Comparison of ENCODE assay signal across 17 cellular contexts in genomic region chr15:39885099-39885777, GRCh38. TPM values are rescaled to one million over a fixed set of nuclear protein-coding genes. Genes with fewer than 3 reads are reported as not detected.
DNase-seq lines count a peak whose midpoint lies in the region; ATAC-seq, FAIRE-seq and TF ChIP-seq lines count a peak whose summit lies in the region.
"Had no signal": no experiment of that assay in that cellular context is flagged by ENCODE, and none has a peak within 500 bp of the region (broad histone marks: within the 10 kb centered on the region; RNA-seq: fewer than 3 reads in every experiment).

No MANE protein-coding gene starts in this region.

- H3K27ac ChIP-seq in BLaER1 (peak overlapping the region; percentile 10; the same call in 1 of the 2 replicates), HUES6 (ENCODE audit: low read depth, low read length) (peak overlapping the region; percentile 98)
- H3K27ac ChIP-seq: C4-2B had no signal

- peaks cover 57% of the 10 kb centered on the region for H3K4me1 ChIP-seq in BLaER1
- H3K4me1 ChIP-seq in HUES6 (ENCODE audit: control insufficient read depth, insufficient read depth, low read length), result peaks cover 53% of the 10 kb centered on the region

- peaks cover 97% of the 10 kb centered on the region for H4K20me1 ChIP-seq in BLaER1

- H3K9ac ChIP-seq in BLaER1, result peak overlapping the region; percentile 12; the same call in 1 of the 2 replicates
- H3K9ac ChIP-seq in HUES6 (ENCODE audit: low read length), result no peak overlapping the region

- ATAC-seq in left lobe of liver (peak; percentile 68), GM21529 (IDR thresholded peaks at IDR 0.05; ENCODE audit: unreplicated experiment) (no peak)
- ATAC-seq: GM12878, Panc1 had no signal

- TF ChIP-seq CTCF in bronchial epithelial cell (IDR thresholded peaks at IDR 0.05; ENCODE audit: insufficient read depth, low read length, severe bottlenecking) (no peak), glutamatergic neuron (IDR thresholded peaks at IDR 0.05; ENCODE audit: partially characterized antibody, unreplicated experiment) (no peak)

- H3K36me3 ChIP-seq in BLaER1 (peaks cover 38% of the 10 kb centered on the region), HUES6 (ENCODE audit: control insufficient read depth, insufficient read depth, low read length) (no peaks in the 10 kb centered on the region), bronchial epithelial cell (ENCODE audit: control insufficient read depth, insufficient read depth, low read length) (no peaks in the 10 kb centered on the region)

- no peaks in the 10 kb centered on the region for H3K27me3 ChIP-seq in BLaER1
- H3K27me3 ChIP-seq in HUES6 (ENCODE audit: control insufficient read depth, insufficient read depth, low read length), result no peaks in the 10 kb centered on the region
- no peaks in the 10 kb centered on the region for H3K27me3 ChIP-seq in bronchial epithelial cell (ENCODE audit: control insufficient read depth, insufficient read depth, low read length)

- H3K9me3 Mint-ChIP-seq in glutamatergic neuron (ENCODE audit: unreplicated experiment), result no peaks in the 10 kb centered on the region

- H3K27me3 Mint-ChIP-seq in glutamatergic neuron (ENCODE audit: unreplicated experiment), result no peaks in the 10 kb centered on the region

- no peak for FAIRE-seq in bronchial epithelial cell (lab: Jason Lieb, UNC)
- FAIRE-seq: A204.1, GM12878 had no signal

- H3K4me1 Mint-ChIP-seq in glutamatergic neuron (ENCODE audit: low read depth, unreplicated experiment), result no peaks in the 10 kb centered on the region

- DNase-seq in bronchial epithelial cell (ENCODE audit: low read depth), result peak; percentile 29
- no peak for DNase-seq in left lobe of liver (ENCODE audit: low spot score)
- DNase-seq in activated T-cell treated with anti-CD3 and anti-CD28 coated beads, Interleukin-2, amount 50 U/mL, for 1 hour, result no peak
- no peak for DNase-seq in erythroblast (lab: John Stamatoyannopoulos, UW)
- DNase-seq in glutamatergic neuron, result no peak
- DNase-seq: DMS 273 treated with DMSO at 0.1 percent for 48 hours, GDM1, MV-4-11, NCI-H2029, NCI-H2171 had no signal

- peak overlapping the region; percentile 50 for H3K4me2 ChIP-seq in BLaER1

- H3K36me3 Mint-ChIP-seq in glutamatergic neuron (ENCODE audit: unreplicated experiment), result no peaks in the 10 kb centered on the region

- no peak overlapping the region for H3K4me3 Mint-ChIP-seq in glutamatergic neuron (ENCODE audit: unreplicated experiment)

- H3K9me3 ChIP-seq in BLaER1 (no peaks in the 10 kb centered on the region), HUES6 (ENCODE audit: control insufficient read depth, insufficient read depth, low read depth, low read length) (no peaks in the 10 kb centered on the region)

- no peak overlapping the region for H3K27ac Mint-ChIP-seq in glutamatergic neuron (ENCODE audit: unreplicated experiment)

- no peak for TF ChIP-seq POLR2A in erythroblast (IDR thresholded peaks at IDR 0.05; ENCODE audit: low read length)

- H3K4me3 ChIP-seq in BLaER1 (no peak overlapping the region), HUES6 (ENCODE audit: low read depth, low read length) (no peak overlapping the region), bronchial epithelial cell (ENCODE audit: low read depth, low read length) (no peak overlapping the region)
- H3K4me3 ChIP-seq: GM12878 had no signal

RNA-seq across cellular contexts. Expression of gene GPR176, which starts 34.8 kb away (rescaled TPM):
- total RNA-seq in bronchial epithelial cell (1.9 and 3.4 TPM in 2 replicates), left lobe of liver (0.88 TPM), glutamatergic neuron (ENCODE audit: unreplicated experiment) (15.9 TPM)

RNA-seq across cellular contexts. Expression of gene EIF2AK4, which starts 48.7 kb away (rescaled TPM):
- total RNA-seq in bronchial epithelial cell, result 25.6 and 30.8 TPM in 2 replicates
- total RNA-seq in left lobe of liver, result 12.4 TPM
- total RNA-seq in glutamatergic neuron (ENCODE audit: unreplicated experiment), result 17.7 TPM
